22 cellular contexts compared by ENCODE assay signal in genomic region chr5:116897291-116897690, GRCh38.
"Had no signal": no experiment of that assay in that cellular context is flagged by ENCODE, and none has a peak within 500 bp of the region (broad histone marks: within the 10 kb centered on the region; RNA-seq: fewer than 3 reads in every experiment).

No MANE protein-coding gene starts in this region.

- DNase-seq: stimulated activated CD4-positive, alpha-beta T cell treated with anti-CD3 and anti-CD28 coated beads, Interleukin-2, amount 100 ng/mL, for 48 hours; stimulated activated CD4-positive, alpha-beta T cell treated with anti-CD3 and anti-CD28 coated beads, Interleukin-4, amount 100 ng/mL, for 1 hour; stimulated activated CD4-positive, alpha-beta T cell treated with anti-CD3 and anti-CD28 coated beads, Interleukin-4, amount 100 ng/mL, for 24 hours; stimulated activated CD4-positive, alpha-beta T cell treated with anti-CD3 and anti-CD28 coated beads, Interleukin-4, amount 100 ng/mL, for 4 hours; stimulated activated CD8-positive, alpha-beta memory T cell treated with anti-CD3 and anti-CD28 coated beads, Interleukin-4, amount 100 ng/mL, for 48 hours; stimulated activated naive B cell treated with anti-CD40 and anti-IgM and Interleukin-4, amounts not matched to agents 10 μg/mL and 1 μg/mL and 100 μg/mL, for 72 hours; stimulated activated naive CD4-positive, alpha-beta T cell; stimulated activated naive CD4-positive, alpha-beta T cell treated with Interleukin-2 at 50 U/mL for 16 hours; stimulated activated naive CD8-positive, alpha-beta T cell treated with anti-CD3 and anti-CD28 coated beads, Interleukin-15, amount 100 ng/mL, for 72 hours; stimulated activated naive CD8-positive, alpha-beta T cell treated with anti-CD3 and anti-CD28 coated beads, Interleukin-15, Interleukin-2, amounts not matched to agents 100 U/mL and 50 U/mL, for 24 hours; stomach; substantia nigra; testis; thyroid gland; tibial artery; transverse colon; trophoblast cell; upper lobe of left lung; upper lobe of right lung; uterus had no signal

- ATAC-seq: stimulated activated effector memory CD8-positive, alpha-beta T cell treated with anti-CD3 and anti-CD28 coated beads, Interleukin-12 subunit alpha, Interleukin-12 subunit beta, amount 100 ng/mL, for 72 hours; stimulated activated memory B cell treated with anti-CD40 and anti-IgM and Interleukin-4, amounts not matched to agents 10 μg/mL and 1 μg/mL and 100 μg/mL, for 72 hours; stimulated activated naive B cell treated with anti-CD40 and anti-IgM and Interleukin-4, amounts not matched to agents 10 μg/mL and 1 μg/mL and 100 μg/mL, for 72 hours; stimulated activated naive CD8-positive, alpha-beta T cell treated with anti-CD3 and anti-CD28 coated beads, Interleukin-15, amount 100 ng/mL, for 72 hours; stimulated activated naive CD8-positive, alpha-beta T cell treated with anti-CD3 and anti-CD28 coated beads, Interleukin-15, Interleukin-2, amounts not matched to agents 100 U/mL and 50 U/mL, for 24 hours; upper lobe of right lung had no signal
